In the genomic region with DNA sequence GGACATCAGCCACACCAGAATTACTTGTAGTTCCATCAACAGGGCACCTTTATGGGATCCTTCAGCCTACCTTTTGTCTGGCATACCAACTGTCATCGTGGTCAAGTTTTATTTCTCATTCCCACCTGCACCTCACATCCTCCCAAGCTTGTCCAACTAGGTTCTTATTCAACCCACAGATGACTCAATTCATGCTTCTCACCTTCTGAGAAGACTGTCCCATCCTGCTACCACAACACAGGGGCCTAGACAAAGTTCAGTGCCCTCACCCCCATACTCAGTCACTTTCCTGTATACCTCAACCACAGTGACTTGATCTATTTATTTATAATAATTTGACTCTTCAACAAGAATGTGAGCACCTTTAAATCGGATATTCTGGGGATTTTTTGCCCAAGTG, we compare ENCODE assay signal across 11 cellular contexts.
DNase-seq lines count a peak whose midpoint lies in the region; ATAC-seq and TF ChIP-seq lines count a peak whose summit lies in the region.
"Had no signal": no experiment of that assay in that cellular context is flagged by ENCODE, and none has a peak within 500 bp of the region (broad histone marks: within the 10 kb centered on the region; RNA-seq: fewer than 3 reads in every experiment).

No MANE protein-coding gene starts in this region.

- ATAC-seq in GM18517 (IDR thresholded peaks at IDR 0.05; ENCODE audit: unreplicated experiment), result peak; percentile 58
- ATAC-seq in GM19467 (IDR thresholded peaks at IDR 0.05; ENCODE audit: unreplicated experiment), result peak; percentile 48
- ATAC-seq in HG03060 (IDR thresholded peaks at IDR 0.05; ENCODE audit: low read depth, unreplicated experiment), result peak; percentile 54
- ATAC-seq: left colon had no signal

- DNase-seq in activated naive CD8-positive, alpha-beta T cell treated with anti-CD3 and anti-CD28 coated beads for 36 hours, result peak; percentile 42
- no peak for DNase-seq in LoVo (ENCODE audit: low spot score)
- no peak for DNase-seq in NCI-H187 (lab: John Stamatoyannopoulos, UW)
- DNase-seq in erythroblast (lab: John Stamatoyannopoulos, UW), result no peak
- no peak for DNase-seq in NCI-H1694 treated with DMSO at 0.1 percent for 48 hours (lab: John Stamatoyannopoulos, UW)
- DNase-seq: left colon, NCI-H1417, trophoblast cell had no signal

- H3K36me3 Mint-ChIP-seq in activated naive CD8-positive, alpha-beta T cell treated with anti-CD3 and anti-CD28 coated beads for 36 hours, result peaks cover 7% of the 10 kb centered on the region

- H3K27me3 Mint-ChIP-seq in activated naive CD8-positive, alpha-beta T cell treated with anti-CD3 and anti-CD28 coated beads for 36 hours, result no peaks in the 10 kb centered on the region

- H3K9me3 Mint-ChIP-seq in activated naive CD8-positive, alpha-beta T cell treated with anti-CD3 and anti-CD28 coated beads for 36 hours, result no peaks in the 10 kb centered on the region

- peaks cover 23% of the 10 kb centered on the region for H3K4me1 Mint-ChIP-seq in activated naive CD8-positive, alpha-beta T cell treated with anti-CD3 and anti-CD28 coated beads for 36 hours

- TF ChIP-seq POLR2A in erythroblast (IDR thresholded peaks at IDR 0.05; ENCODE audit: low read length), result no peak

- no peak overlapping the region for H3K27ac Mint-ChIP-seq in activated naive CD8-positive, alpha-beta T cell treated with anti-CD3 and anti-CD28 coated beads for 36 hours

- H3K4me3 Mint-ChIP-seq in activated naive CD8-positive, alpha-beta T cell treated with anti-CD3 and anti-CD28 coated beads for 36 hours, result no peak overlapping the region
